In genomic region chr3:183448369-183449128, GRCh38 we compare ENCODE assay signal across 8 cellular contexts. TPM values are rescaled to one million over a fixed set of nuclear protein-coding genes. Genes with fewer than 3 reads are reported as not detected.
DNase-seq lines count a peak whose midpoint lies in the region; ATAC-seq and TF ChIP-seq lines count a peak whose summit lies in the region.

No MANE protein-coding gene starts in this region.

- no peaks in the 10 kb centered on the region for H3K36me3 ChIP-seq in PC-9 (ENCODE audit: low read depth)
- peaks cover 36% of the 10 kb centered on the region for H3K36me3 ChIP-seq in endodermal cell (ENCODE audit: control insufficient read depth, insufficient read depth, low read length)
- peaks cover 0 to 27% of the 10 kb centered on the region in 2 donors for H3K36me3 ChIP-seq in neuronal stem cell (replicated peaks in 1 of 2; ENCODE audit: control insufficient read depth in 2 of 2, insufficient read depth in 2 of 2, low read length in 2 of 2)

- H2BK12ac ChIP-seq in neuronal stem cell (ENCODE audit: low read length), result no peak overlapping the region

- peaks cover 19% of the 10 kb centered on the region for H3K4me1 Mint-ChIP-seq in CD4-positive, alpha-beta T cell (ENCODE audit: low read depth)
- H3K4me1 Mint-ChIP-seq in endodermal cell, result peaks cover 13% of the 10 kb centered on the region

- H3K4me1 ChIP-seq in PC-9 (replicated peaks; ENCODE audit: insufficient read depth) (peaks cover 20% of the 10 kb centered on the region), endodermal cell (ENCODE audit: control insufficient read depth, insufficient read depth, low read length) (no peaks in the 10 kb centered on the region), neuronal stem cell (ENCODE audit: control insufficient read depth in 2 of 2, insufficient read depth in 1 of 2, low read depth in 1 of 2, low read length in 2 of 2) (peaks cover 0 to 5% of the 10 kb centered on the region in 2 donors)

- H3K9ac ChIP-seq in endodermal cell (ENCODE audit: extremely low read depth, low read length, poor library complexity, severe bottlenecking) (peak overlapping the region; percentile 92), neuronal stem cell (ENCODE audit: low read depth, low read length, poor library complexity) (no peak overlapping the region)

- no peak overlapping the region for H3K27ac ChIP-seq in CD4-positive, alpha-beta T cell (ENCODE audit: low read depth, low read length)
- no peak overlapping the region for H3K27ac ChIP-seq in PC-9
- no peak overlapping the region for H3K27ac ChIP-seq in endodermal cell (ENCODE audit: low read depth, low read length)
- H3K27ac ChIP-seq in neuronal stem cell (replicated peaks; ENCODE audit: low read length), result no peak overlapping the region

- peaks cover 14% of the 10 kb centered on the region; the same call in 1 of the 2 replicates for H3F3A ChIP-seq in PC-9 (ENCODE audit: insufficient read depth, low read depth)

- no peaks in the 10 kb centered on the region for H3K9me2 ChIP-seq in PC-9 (ENCODE audit: insufficient read depth)

- CTCF ChIA-PET in CD4-positive, alpha-beta T cell (lab: Charles Lee), result no interaction called here
- CTCF ChIA-PET in PC-9 (lab: Charles Lee), result no interaction called here

- H3K4ac ChIP-seq in neuronal stem cell (ENCODE audit: low read length), result no peak overlapping the region

- H4K20me1 ChIP-seq in PC-9 (ENCODE audit: insufficient read depth), result no peaks in the 10 kb centered on the region

- H3K9me3 Mint-ChIP-seq in CD4-positive, alpha-beta T cell, result peaks cover 3% of the 10 kb centered on the region
- peaks cover 14% of the 10 kb centered on the region for H3K9me3 Mint-ChIP-seq in endodermal cell

- no peak overlapping the region; the same call in 1 of the 2 replicates for H2AFZ ChIP-seq in PC-9
- H2AFZ ChIP-seq in neuronal stem cell (ENCODE audit: low read length), result no peak overlapping the region

- H2AK5ac ChIP-seq in neuronal stem cell (ENCODE audit: low read depth, low read length), result no peak overlapping the region

- POLR2A ChIA-PET in CD4-positive, alpha-beta T cell (lab: Charles Lee), result interaction anchor here (1.0 kb wide), 1 partner anchor 187 kb away, joined by 7 read pairs; the partner anchor contains the start of gene KLHL24
- POLR2A ChIA-PET in PC-9 (lab: Charles Lee; ENCODE audit: unreplicated experiment), result interaction anchor here (0.6 kb wide), 1 partner anchor 658 kb away, joined by 4 read pairs; no protein-coding TSS in a partner anchor

- TF ChIP-seq CTCF in CD4-positive, alpha-beta T cell (IDR thresholded peaks at IDR 0.05), result no peak
- TF ChIP-seq CTCF in PC-9 (conservative IDR thresholded peaks at IDR 0.05), result no peak
- no peak for TF ChIP-seq CTCF in endodermal cell (conservative IDR thresholded peaks at IDR 0.05)

- no peak overlapping the region for H3K23ac ChIP-seq in neuronal stem cell (ENCODE audit: low read depth, low read length, poor library complexity)

- H4K91ac ChIP-seq in neuronal stem cell (ENCODE audit: low read depth, low read length, poor library complexity), result no peak overlapping the region

- peak overlapping the region; percentile 89 for H3K4me3 Mint-ChIP-seq in CD4-positive, alpha-beta T cell
- peak overlapping the region; percentile 100 for H3K4me3 Mint-ChIP-seq in endodermal cell

- no peak for ATAC-seq in CD4-positive, alpha-beta T cell (ENCODE audit: poor library complexity)
- ATAC-seq in HG03521 (IDR thresholded peaks at IDR 0.05; ENCODE audit: unreplicated experiment) (no peak), GM18502 (IDR thresholded peaks at IDR 0.05; ENCODE audit: poor library complexity, unreplicated experiment) (no peak)

- H3K27me3 Mint-ChIP-seq in CD4-positive, alpha-beta T cell, result no peaks in the 10 kb centered on the region
- no peaks in the 10 kb centered on the region for H3K27me3 Mint-ChIP-seq in endodermal cell (ENCODE audit: insufficient read depth)

- intact Hi-C loops in CD4-positive, alpha-beta T cell (cut with DNase I, micrococcal nuclease), result no loop called here
- intact Hi-C loops in PC-9 (cut with micrococcal nuclease; ENCODE audit: unreplicated experiment), result no loop called here

- H2BK120ac ChIP-seq in neuronal stem cell (ENCODE audit: low read depth, low read length), result no peak overlapping the region

- no TSS peak for BruUV-seq in PC-9 (replicated peaks; lab: Mats Ljungman, UMichigan)

- H3K79me1 ChIP-seq in neuronal stem cell (ENCODE audit: low read depth, low read length), result peaks cover 7% of the 10 kb centered on the region

- 53 to 100% methylated on average over 1 to 3 of the region's 3 CpGs for WGBS in endodermal cell (ENCODE audit: insufficient coverage in 1 of 2, insufficient read length in 1 of 2), 2 experiments
- WGBS in neuronal stem cell (ENCODE audit: extremely low coverage in 2 of 2, insufficient read length in 2 of 2, insufficient replicate concordance in 1 of 2), 2 donors, result no CpG with 5 or more reads among the region's 3 CpGs

- no peaks in the 10 kb centered on the region for H3K79me2 ChIP-seq in PC-9 (ENCODE audit: low read depth)

- H3K4me2 ChIP-seq in PC-9 (peak overlapping the region; percentile 92), neuronal stem cell (ENCODE audit: insufficient read depth, low read length, poor library complexity, severe bottlenecking) (peak overlapping the region; percentile 32)

- H3K14ac ChIP-seq in neuronal stem cell (ENCODE audit: low read length), result no peak overlapping the region

- no peak overlapping the region for H2BK5ac ChIP-seq in neuronal stem cell (ENCODE audit: low read length)

- no peak overlapping the region for H3K18ac ChIP-seq in neuronal stem cell (ENCODE audit: low read length)

- no peak for DNase-seq in CD4-positive, alpha-beta T cell
- no peak for DNase-seq in PC-9
- no peak for DNase-seq in endodermal cell
- DNase-seq in neuronal stem cell (ENCODE audit: low spot score), result no peak
- DNase-seq in SHP77 (lab: John Stamatoyannopoulos, UW), result no peak
- no peak for DNase-seq in NCI-H526 treated with DMSO at 0.1 percent for 48 hours (lab: John Stamatoyannopoulos, UW)

- peaks cover 11% of the 10 kb centered on the region for H3K9me3 ChIP-seq in CD4-positive, alpha-beta T cell (ENCODE audit: control insufficient read depth, low read length)
- H3K9me3 ChIP-seq in PC-9 (ENCODE audit: insufficient read depth, low read depth), result peaks cover 12% of the 10 kb centered on the region
- H3K9me3 ChIP-seq in endodermal cell (ENCODE audit: control insufficient read depth, low read length), result peaks cover 17% of the 10 kb centered on the region
- peaks cover 0 to 5% of the 10 kb centered on the region in 2 donors for H3K9me3 ChIP-seq in neuronal stem cell (replicated peaks in 1 of 2; ENCODE audit: control insufficient read depth in 2 of 2, insufficient read depth in 1 of 2, low read depth in 1 of 2, low read length in 2 of 2)

- H3K27me3 ChIP-seq in CD4-positive, alpha-beta T cell (ENCODE audit: control insufficient read depth, insufficient read depth, low read length), result no peaks in the 10 kb centered on the region
- H3K27me3 ChIP-seq in PC-9 (ENCODE audit: insufficient read depth, low read depth) (no peaks in the 10 kb centered on the region), endodermal cell (ENCODE audit: control insufficient read depth, insufficient read depth, low read length, poor library complexity, severe bottlenecking) (no peaks in the 10 kb centered on the region), neuronal stem cell (ENCODE audit: control insufficient read depth in 3 of 3, insufficient read depth in 3 of 3, low read depth in 1 of 3, low read length in 3 of 3) (no peaks in the 10 kb centered on the region)

- H2BK15ac ChIP-seq in neuronal stem cell (ENCODE audit: low read length), result no peak overlapping the region

- peak overlapping the region; percentile 88 for H3K4me3 ChIP-seq in PC-9
- H3K4me3 ChIP-seq in endodermal cell (ENCODE audit: low read length), result peak overlapping the region; percentile 98
- H3K4me3 ChIP-seq in neuronal stem cell (ENCODE audit: low read length in 2 of 2), result peak overlapping the region in 1 of 2 donors; percentile 85

- peaks cover 8% of the 10 kb centered on the region for H3K36me3 Mint-ChIP-seq in CD4-positive, alpha-beta T cell (ENCODE audit: low read depth)
- H3K36me3 Mint-ChIP-seq in endodermal cell (ENCODE audit: low read depth), result peaks cover 35% of the 10 kb centered on the region

- H4K8ac ChIP-seq in neuronal stem cell (ENCODE audit: low read depth, low read length), result no peak overlapping the region

- peak overlapping the region; percentile 29 for H3K27ac Mint-ChIP-seq in CD4-positive, alpha-beta T cell
- H3K27ac Mint-ChIP-seq in endodermal cell, result peak overlapping the region; percentile 70

RNA-seq across cellular contexts. Expression of gene MCF2L2, which starts 20.1 kb away (rescaled TPM):
- 1 to 10 TPM; 3.8 to 4.1 TPM for total RNA-seq in CD4-positive, alpha-beta T cell
- 1.7 and 2.3 TPM in 2 replicates for total RNA-seq in PC-9 (2021)
- total RNA-seq in endodermal cell, result 10 to 100 TPM; 72.6 to 86.5 TPM
- polyA plus RNA-seq in endodermal cell (2013, experiment 1 of 2), result 21.3 TPM
- 22.1 TPM for polyA plus RNA-seq in endodermal cell (2013, experiment 2 of 2)
- 2.0 TPM for polyA plus RNA-seq in neuronal stem cell (2013, experiment 1 of 2)
- polyA plus RNA-seq in neuronal stem cell (2013, experiment 2 of 2), result 2.0 TPM

Comparison
In these comparisons a context has a peak if more than half of its experiments do, and no peak if none do; other contexts are left out.
1. RNA of gene MCF2L2, which starts 20.1 kb away (total RNA-seq): 72.6 to 86.5 TPM in endodermal cell; 3.8 to 4.1 TPM in CD4-positive, alpha-beta T cell and 1.7 to 2.3 TPM in PC-9; every median in the first group is over 10 times any median in the second.